In the genomic region with DNA sequence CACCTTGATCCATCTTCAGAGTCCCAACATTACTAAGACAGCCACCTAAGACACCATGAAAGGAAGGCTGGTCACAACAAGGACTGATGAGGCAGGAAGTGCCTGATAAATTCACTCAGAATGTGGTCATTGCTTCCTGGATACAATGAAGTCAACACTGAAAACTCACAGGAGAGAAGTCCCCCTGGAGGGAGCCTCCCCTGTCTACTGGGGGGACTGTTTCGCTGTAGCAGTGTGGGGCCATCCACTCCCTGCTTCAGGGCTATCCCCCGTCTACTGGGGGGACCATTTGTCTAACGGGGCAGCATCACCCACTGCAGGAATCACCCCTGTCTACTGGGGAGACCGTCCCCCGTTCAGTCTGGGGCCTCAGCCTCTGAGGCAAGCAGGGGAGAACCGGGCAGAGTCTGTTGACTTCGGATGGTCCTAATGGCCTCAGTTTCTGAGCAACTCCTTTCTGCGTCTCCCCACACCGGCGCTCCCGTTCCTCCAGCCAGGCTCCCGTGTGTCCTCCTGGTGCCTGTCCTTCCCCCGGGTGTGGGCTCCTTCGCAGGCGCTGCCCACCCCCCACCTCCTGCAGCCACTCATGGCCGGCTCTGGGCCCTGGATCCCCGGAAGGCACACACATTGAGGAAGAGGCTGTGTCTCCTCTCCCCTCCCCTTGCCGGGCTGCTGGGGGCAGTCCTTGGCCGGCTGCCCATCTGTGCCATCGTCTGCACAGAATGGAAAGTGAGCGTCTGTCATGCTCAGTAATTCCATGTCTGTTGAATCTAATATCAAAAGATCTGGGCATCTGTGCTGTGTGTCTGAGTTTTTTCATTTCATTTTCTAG, we compare ENCODE assay signal across 9 cellular contexts. TPM values are rescaled to one million over a fixed set of nuclear protein-coding genes. Genes with fewer than 3 reads are reported as not detected.
DNase-seq lines count a peak whose midpoint lies in the region; ATAC-seq and TF ChIP-seq lines count a peak whose summit lies in the region.
"Had no signal": no experiment of that assay in that cellular context is flagged by ENCODE, and none has a peak within 500 bp of the region (broad histone marks: within the 10 kb centered on the region; RNA-seq: fewer than 3 reads in every experiment).

No MANE protein-coding gene starts in this region.

- H3K79me2 ChIP-seq in MM.1S (ENCODE audit: low read length): no peaks in the 10 kb centered on the region

- H2AFZ ChIP-seq in MM.1S (ENCODE audit: low read length): no peak overlapping the region

- no peak overlapping the region for H3K4me3 Mint-ChIP-seq in glutamatergic neuron (ENCODE audit: unreplicated experiment)

- H3K36me3 Mint-ChIP-seq in glutamatergic neuron (ENCODE audit: unreplicated experiment): no peaks in the 10 kb centered on the region

- H3K9me3 ChIP-seq in uterus: no peaks in the 10 kb centered on the region
- no peaks in the 10 kb centered on the region for H3K9me3 ChIP-seq in MM.1S (replicated peaks; ENCODE audit: insufficient read depth, low read length)

- no peak for ATAC-seq in GM18498 (IDR thresholded peaks at IDR 0.05; ENCODE audit: unreplicated experiment)
- ATAC-seq: Panc1 had no signal

- intact Hi-C loops in uterus (cut with DNase I; ENCODE audit: low total_unique reads): no loop called here

- TF ChIP-seq POLR2A in uterus (IDR thresholded peaks at IDR 0.05): no peak

- no peak overlapping the region for H3K27ac Mint-ChIP-seq in glutamatergic neuron (ENCODE audit: unreplicated experiment)

- peaks cover 0 to 7% of the 10 kb centered on the region in 2 donors for H3K27me3 ChIP-seq in uterus
- peaks cover 37% of the 10 kb centered on the region for H3K27me3 ChIP-seq in MM.1S (replicated peaks; ENCODE audit: insufficient read depth, low read length)

- H3K4me2 ChIP-seq in MM.1S (ENCODE audit: low read depth, low read length): no peak overlapping the region

- H3K4me3 ChIP-seq in uterus (no peak overlapping the region), MM.1S (ENCODE audit: low read length) (no peak overlapping the region)

- TF ChIP-seq CTCF in glutamatergic neuron (IDR thresholded peaks at IDR 0.05; ENCODE audit: partially characterized antibody, unreplicated experiment): no peak
- no peak for TF ChIP-seq CTCF in uterus (IDR thresholded peaks at IDR 0.05)
- no peak for TF ChIP-seq CTCF in MM.1S (IDR thresholded peaks at IDR 0.05; ENCODE audit: low read length)

- H3F3A ChIP-seq in MM.1S (ENCODE audit: insufficient read depth, low read length): peaks cover 4% of the 10 kb centered on the region; the same call in 1 of the 2 replicates

- H3K4me1 ChIP-seq in uterus (peaks cover 0 to 5% of the 10 kb centered on the region in 2 donors), MM.1S (ENCODE audit: low read length) (no peaks in the 10 kb centered on the region)

- H4K20me1 ChIP-seq in MM.1S (ENCODE audit: insufficient read depth, low read length): no peaks in the 10 kb centered on the region

- no peaks in the 10 kb centered on the region for H3K9me2 ChIP-seq in MM.1S (replicated peaks; ENCODE audit: insufficient read depth, low read length)

- H3K27me3 Mint-ChIP-seq in glutamatergic neuron (ENCODE audit: unreplicated experiment): peaks cover 2% of the 10 kb centered on the region

- H3K9ac ChIP-seq in MM.1S (ENCODE audit: low read length): no peak overlapping the region

- DNase-seq in A172 (ENCODE audit: low spot score) (peak; percentile 53), ELR (ENCODE audit: low read depth) (peak; percentile 71), RPMI8226 (peak; percentile 55), epithelial cell of prostate (ENCODE audit: low read depth, low spot score) (no peak), glutamatergic neuron (no peak), uterus (no peak), MM.1S (no peak)

- peaks cover 10% of the 10 kb centered on the region for H3K9me3 Mint-ChIP-seq in glutamatergic neuron (ENCODE audit: unreplicated experiment)

- no peaks in the 10 kb centered on the region for H3K36me3 ChIP-seq in uterus
- H3K36me3 ChIP-seq in MM.1S (replicated peaks; ENCODE audit: insufficient read depth, low read length): no peaks in the 10 kb centered on the region

- peaks cover 10% of the 10 kb centered on the region for H3K4me1 Mint-ChIP-seq in glutamatergic neuron (ENCODE audit: low read depth, unreplicated experiment)

- H3K27ac ChIP-seq in epithelial cell of prostate: peak overlapping the region; percentile 54
- no peak overlapping the region for H3K27ac ChIP-seq in uterus
- H3K27ac ChIP-seq in MM.1S (ENCODE audit: low read length): no peak overlapping the region

RNA-seq across cellular contexts. Expression of a gene that starts 59.9 kb away (rescaled TPM):
- 191 and 201 TPM in 2 replicates for total RNA-seq in A172 (2014; rRNA removed; shearing (Covaris generic))
- 120 TPM for total RNA-seq in glutamatergic neuron (ENCODE audit: unreplicated experiment)
- 100 to 1,000 TPM in 3 of 4 donors, 10 to 100 TPM in 1; 63.5 to 125 (median 107) TPM for total RNA-seq in uterus

Comparison
In these comparisons a context has a peak if more than half of its experiments do, and no peak if none do; other contexts are left out.
1. DNase-seq: peak in A172 (single experiment), ELR (single experiment) and RPMI8226 (single experiment); none in epithelial cell of prostate (single experiment), glutamatergic neuron (single experiment), uterus (0 of 2) and MM.1S (single experiment).